In genomic region chr2:189521686-189522434, GRCh38 we compare ENCODE assay signal across 13 cellular contexts. TPM values are rescaled to one million over a fixed set of nuclear protein-coding genes. Genes with fewer than 3 reads are reported as not detected.
A peak's percentile ranks its signal among the peaks of the same experiment; 100 is the strongest.
DNase-seq lines count a peak whose midpoint lies in the region; ATAC-seq and TF ChIP-seq lines count a peak whose summit lies in the region.
"Had no signal": no experiment of that assay in that cellular context is flagged by ENCODE, and none has a peak within 500 bp of the region (broad histone marks: within the 10 kb centered on the region; RNA-seq: fewer than 3 reads in every experiment).

No MANE protein-coding gene starts in this region.

- no peaks in the 10 kb centered on the region for H3K79me2 ChIP-seq in Loucy (ENCODE audit: insufficient read depth, low read length)

- peak overlapping the region; percentile 22 for H3K4me2 ChIP-seq in Loucy (ENCODE audit: low read depth, low read length, poor library complexity, severe bottlenecking)

- no peaks in the 10 kb centered on the region for H4K20me1 ChIP-seq in Loucy (ENCODE audit: insufficient read depth, low read length, poor library complexity, severe bottlenecking)

- intact Hi-C loops in spleen (cut with DNase I; ENCODE audit: low total_unique reads): no loop called here

- ATAC-seq in GM18870 (IDR thresholded peaks at IDR 0.05; ENCODE audit: unreplicated experiment) (peak; percentile 53), HG02571 (IDR thresholded peaks at IDR 0.05; ENCODE audit: unreplicated experiment) (no peak), GM19324 (IDR thresholded peaks at IDR 0.05; ENCODE audit: low FRiP score, unreplicated experiment) (no peak)
- ATAC-seq: activated T-cell treated with anti-CD3 and anti-CD28 coated beads, Interleukin-2, amount 50 U/mL, for 4 hours had no signal

- no peak overlapping the region for H3K27ac Mint-ChIP-seq in endodermal cell
- H3K27ac Mint-ChIP-seq in activated CD4-positive, alpha-beta memory T cell treated with anti-CD3 and anti-CD28 coated beads, Interleukin-2, amount 10 ng/mL, durations not matched to agents 7 days and 5 days: no peak overlapping the region

- H3K4me1 ChIP-seq in Loucy (ENCODE audit: insufficient read depth, low read length, poor library complexity, severe bottlenecking) (peaks cover 25% of the 10 kb centered on the region), endodermal cell (ENCODE audit: control insufficient read depth, insufficient read depth, low read length) (peaks cover 5% of the 10 kb centered on the region), spleen (peaks cover 0 to 8% (median 0%) of the 10 kb centered on the region in 6 donors)

- TF ChIP-seq CTCF in Loucy (conservative IDR thresholded peaks at IDR 0.05; ENCODE audit: low read length) (peak; percentile 49), endodermal cell (conservative IDR thresholded peaks at IDR 0.05) (peak; percentile 28), spleen (IDR thresholded peaks at IDR 0.05 in 8 of 11, conservative IDR thresholded peaks at IDR 0.05 in 3 of 11) (no peak)

- CTCF ChIA-PET in activated CD4-positive, alpha-beta memory T cell treated with anti-CD3 and anti-CD28 coated beads, Interleukin-2, amount 10 ng/mL, durations not matched to agents 7 days and 5 days (lab: Charles Lee): no interaction called here

- DNase-seq in endodermal cell (no peak), spleen (no peak), GM19240 (ENCODE audit: insufficient read length, low spot score) (no peak)
- DNase-seq in activated CD4-positive, alpha-beta memory T cell treated with anti-CD3 and anti-CD28 coated beads, Interleukin-2, amount 10 ng/mL, durations not matched to agents 7 days and 5 days: no peak
- DNase-seq: activated T-cell treated with anti-CD3 and anti-CD28 coated beads, Interleukin-2, amount 50 U/mL, for 4 hours; DMS79; KG1; upper lobe of right lung had no signal

- peaks cover 6% of the 10 kb centered on the region; the same call in 1 of the 2 replicates for H3F3A ChIP-seq in Loucy (ENCODE audit: low read depth)

- no peaks in the 10 kb centered on the region for H3K9me2 ChIP-seq in Loucy (replicated peaks; ENCODE audit: low read depth, low read length)

- H3K27me3 ChIP-seq in Loucy (ENCODE audit: insufficient read depth, low read length, poor library complexity, severe bottlenecking) (no peaks in the 10 kb centered on the region), endodermal cell (ENCODE audit: control insufficient read depth, insufficient read depth, low read length, poor library complexity, severe bottlenecking) (no peaks in the 10 kb centered on the region), spleen (replicated peaks in 1 of 7) (no peaks in the 10 kb centered on the region)
- H3K27me3 ChIP-seq: upper lobe of right lung had no signal

- H3K4me3 ChIP-seq in Loucy (ENCODE audit: low read length, poor library complexity, severe bottlenecking) (peak overlapping the region; percentile 27), endodermal cell (ENCODE audit: low read length) (no peak overlapping the region), spleen (no peak overlapping the region)
- H3K4me3 ChIP-seq: upper lobe of right lung had no signal

- 0 out of 2 replicates have a peak overlapping the region, but pooled peaks have one; percentile 3 for H2AFZ ChIP-seq in Loucy (ENCODE audit: low read length)

- H3K9me3 ChIP-seq in Loucy (ENCODE audit: insufficient read depth, low read depth, low read length): no peaks in the 10 kb centered on the region
- peaks cover 6% of the 10 kb centered on the region for H3K9me3 ChIP-seq in endodermal cell (ENCODE audit: control insufficient read depth, low read length)
- no peaks in the 10 kb centered on the region for H3K9me3 ChIP-seq in spleen
- H3K9me3 ChIP-seq: upper lobe of right lung had no signal

- no peaks in the 10 kb centered on the region for H3K27me3 Mint-ChIP-seq in endodermal cell (ENCODE audit: insufficient read depth)
- peaks cover 1% of the 10 kb centered on the region for H3K27me3 Mint-ChIP-seq in activated CD4-positive, alpha-beta memory T cell treated with anti-CD3 and anti-CD28 coated beads, Interleukin-2, amount 10 ng/mL, durations not matched to agents 7 days and 5 days

- TF ChIP-seq POLR2A in spleen (IDR thresholded peaks at IDR 0.05): no peak

- H3K4me1 Mint-ChIP-seq in endodermal cell: peaks cover 23% of the 10 kb centered on the region
- H3K4me1 Mint-ChIP-seq in activated CD4-positive, alpha-beta memory T cell treated with anti-CD3 and anti-CD28 coated beads, Interleukin-2, amount 10 ng/mL, durations not matched to agents 7 days and 5 days: no peaks in the 10 kb centered on the region
- H3K4me1 Mint-ChIP-seq: neural crest cell had no signal

- H3K9ac ChIP-seq in Loucy (ENCODE audit: low read depth, low read length, poor library complexity, severe bottlenecking) (no peak overlapping the region), endodermal cell (ENCODE audit: extremely low read depth, low read length, poor library complexity, severe bottlenecking) (no peak overlapping the region)

- H3K9me3 Mint-ChIP-seq in endodermal cell: peaks cover 6% of the 10 kb centered on the region
- no peaks in the 10 kb centered on the region for H3K9me3 Mint-ChIP-seq in activated CD4-positive, alpha-beta memory T cell treated with anti-CD3 and anti-CD28 coated beads, Interleukin-2, amount 10 ng/mL, durations not matched to agents 7 days and 5 days
- H3K9me3 Mint-ChIP-seq: neural crest cell had no signal

- H3K36me3 Mint-ChIP-seq in endodermal cell (ENCODE audit: low read depth): no peaks in the 10 kb centered on the region
- no peaks in the 10 kb centered on the region for H3K36me3 Mint-ChIP-seq in activated CD4-positive, alpha-beta memory T cell treated with anti-CD3 and anti-CD28 coated beads, Interleukin-2, amount 10 ng/mL, durations not matched to agents 7 days and 5 days (ENCODE audit: low read depth)

- 90% methylated on average over 2 of the region's 2 CpGs; no CpG with 5 or more reads in 1 of the 2 experiments for WGBS in endodermal cell (ENCODE audit: insufficient coverage in 1 of 2, insufficient read length in 1 of 2), 2 experiments
- WGBS in spleen, 5 donors: 72 to 90% (median 84%) methylated on average over 2 of the region's 2 CpGs

- no peaks in the 10 kb centered on the region for H3K36me3 ChIP-seq in Loucy (ENCODE audit: insufficient read depth, low read length)
- no peaks in the 10 kb centered on the region for H3K36me3 ChIP-seq in endodermal cell (ENCODE audit: control insufficient read depth, insufficient read depth, low read length)
- no peaks in the 10 kb centered on the region for H3K36me3 ChIP-seq in spleen
- H3K36me3 ChIP-seq: upper lobe of right lung had no signal

- H3K4me3 Mint-ChIP-seq in endodermal cell: no peak overlapping the region
- H3K4me3 Mint-ChIP-seq in activated CD4-positive, alpha-beta memory T cell treated with anti-CD3 and anti-CD28 coated beads, Interleukin-2, amount 10 ng/mL, durations not matched to agents 7 days and 5 days: no peak overlapping the region
- H3K4me3 Mint-ChIP-seq: activated T-cell treated with anti-CD3 and anti-CD28 coated beads, Interleukin-2, amount 50 U/mL, for 4 hours; neural crest cell had no signal

- H3K27ac ChIP-seq in endodermal cell (ENCODE audit: low read depth, low read length) (no peak overlapping the region), spleen (peak overlapping the region; percentile 18 to 70 (median 52))
- H3K27ac ChIP-seq: upper lobe of right lung had no signal

- POLR2A ChIA-PET in activated CD4-positive, alpha-beta memory T cell treated with anti-CD3 and anti-CD28 coated beads, Interleukin-2, amount 10 ng/mL, durations not matched to agents 7 days and 5 days (lab: Charles Lee): no interaction called here

RNA-seq across cellular contexts. Expression of gene SLC40A1, which starts 58.7 kb away (rescaled TPM):
- total RNA-seq in endodermal cell: 10 to 100 TPM; 74.1 to 96.8 TPM
- polyA plus RNA-seq in endodermal cell (2013, experiment 1 of 2): 12.3 TPM
- 14.1 TPM for polyA plus RNA-seq in endodermal cell (2013, experiment 2 of 2)
- 100 to 1,000 TPM; 315 to 843 (median 492) TPM for total RNA-seq in spleen
- polyA plus RNA-seq in spleen: 100 to 1,000 TPM in 2 of 3 donors, 10 to 100 TPM in 1; 55.7 to 116 (median 102) TPM
- 1 to 10 TPM; 4.4 to 6.0 TPM for total RNA-seq in activated CD4-positive, alpha-beta memory T cell treated with anti-CD3 and anti-CD28 coated beads, Interleukin-2, amount 10 ng/mL, durations not matched to agents 7 days and 5 days

Comparison
In these comparisons a context has a peak if more than half of its experiments do, and no peak if none do; other contexts are left out.
1. CTCF ChIP-seq: peak in Loucy (single experiment) and endodermal cell (single experiment); none in spleen (0 of 11).
2. RNA of gene SLC40A1, which starts 58.7 kb away (total RNA-seq): 315 to 843 TPM in spleen and 74.1 to 96.8 TPM in endodermal cell; 4.4 to 6.0 TPM in activated CD4-positive, alpha-beta memory T cell treated with anti-CD3 and anti-CD28 coated beads, Interleukin-2, amount 10 ng/mL, durations not matched to agents 7 days and 5 days; every median in the first group is over 10 times any median in the second.